ENCODE assay signal across 21 cellular contexts in genomic region chr12:111469406-111469805, GRCh38.
"Had no signal": no experiment of that assay in that cellular context is flagged by ENCODE, and none has a peak within 500 bp of the region (broad histone marks: within the 10 kb centered on the region; RNA-seq: fewer than 3 reads in every experiment).

No MANE protein-coding gene starts in this region.

- DNase-seq: activated CD4-positive, alpha-beta T cell treated with anti-CD3 and anti-CD28 coated beads for 48 hours; activated CD4-positive, CD25-positive, alpha-beta regulatory T cell; activated CD8-positive, alpha-beta T cell treated with anti-CD3 and anti-CD28 coated beads for 36 hours; activated naive CD4-positive, alpha-beta T cell treated with Interleukin-2 at 50 U/mL for 16 hours; activated T-cell treated with anti-CD3 and anti-CD28 coated beads, Interleukin-2, amount 50 U/mL, for 24 hours; aorta; cerebellar nuclear complex; dermis blood vessel endothelial cell; effector memory CD4-positive, alpha-beta T cell; foreskin keratinocyte; hippocampal formation; islet precursor cell; lower lobe of right lung; naive thymus-derived CD8-positive, alpha-beta T cell; stimulated activated CD4-positive, alpha-beta T cell treated with anti-CD3 and anti-CD28 coated beads, Interleukin-4, amount 100 ng/mL, for 4 hours; stimulated activated naive B cell treated with anti-CD40 and anti-IgM and Interleukin-4, amounts not matched to agents 10 μg/mL and 1 μg/mL and 100 μg/mL, for 72 hours; T1000; upper lobe of right lung had no signal

- H3K4me1 ChIP-seq: foreskin keratinocyte, lower lobe of right lung, parathyroid adenoma, upper lobe of right lung had no signal

- H3K27me3 ChIP-seq: esophagus muscularis mucosa, foreskin keratinocyte, right lobe of liver, upper lobe of right lung had no signal

- ATAC-seq: activated CD8-positive, alpha-beta T cell treated with anti-CD3 and anti-CD28 coated beads for 36 hours; foreskin keratinocyte; lower lobe of right lung; naive thymus-derived CD8-positive, alpha-beta T cell; right lobe of liver; stimulated activated naive B cell treated with anti-CD40 and anti-IgM and Interleukin-4, amounts not matched to agents 10 μg/mL and 1 μg/mL and 100 μg/mL, for 72 hours; upper lobe of right lung had no signal

- H3K9me3 ChIP-seq: esophagus muscularis mucosa, lower lobe of right lung, right lobe of liver, upper lobe of right lung had no signal

- H3K27ac ChIP-seq: foreskin keratinocyte, lower lobe of right lung, parathyroid adenoma, right lobe of liver, upper lobe of right lung had no signal

- H3K4me3 ChIP-seq: esophagus muscularis mucosa, lower lobe of right lung, right lobe of liver, upper lobe of right lung had no signal
